ENCODE assay signal across 1 cellular context in genomic region chr2:14632133-14632936, GRCh38.
TF ChIP-seq lines count a peak whose summit lies in the region.

Gene LRATD1 (plus strand): TSS chr2:14632717. CDS start chr2:14633980, 1,263 bp downstream.

TF ChIP-seq in HepG2, 621 proteins besides CTCF, POLR2A, EP300 and RAD21 (continued from another document and continues in another):
- TF ChIP-seq ZNF281 (CRISPR knock-in tag; IDR thresholded peaks at IDR 0.05; ENCODE audit: borderline replicate concordance) (peak; percentile 37; the same call in 1 of the 2 replicates), ZNF142 (CRISPR knock-in tag; IDR thresholded peaks at IDR 0.05) (peak; percentile 56; the same call in 1 of the 2 replicates), MXD3 (CRISPR knock-in tag; IDR thresholded peaks at IDR 0.05) (no peak), ZNF260 (CRISPR knock-in tag; IDR thresholded peaks at IDR 0.05; ENCODE audit: borderline replicate concordance, low read depth) (no peak), SP4 (CRISPR knock-in tag; IDR thresholded peaks at IDR 0.05) (0 out of 2 replicates have a peak, but pooled peaks have one; percentile 46), FOXA3 (CRISPR knock-in tag; IDR thresholded peaks at IDR 0.05) (no peak), SRY (CRISPR knock-in tag; IDR thresholded peaks at IDR 0.05) (no peak), ZNF564 (CRISPR knock-in tag; IDR thresholded peaks at IDR 0.05) (no peak), SIN3A (IDR thresholded peaks at IDR 0.05; ENCODE audit: borderline replicate concordance, low read depth, low read length) (no peak), HOXD1 (CRISPR knock-in tag; IDR thresholded peaks at IDR 0.05) (no peak), HNF1B (CRISPR knock-in tag; IDR thresholded peaks at IDR 0.05) (no peak), ISL2 (CRISPR knock-in tag; IDR thresholded peaks at IDR 0.05) (no peak), HINFP (CRISPR knock-in tag; IDR thresholded peaks at IDR 0.05; ENCODE audit: low read depth) (no peak), CAMTA2 (CRISPR knock-in tag; IDR thresholded peaks at IDR 0.05; ENCODE audit: borderline replicate concordance) (no peak), SP2 (CRISPR knock-in tag; IDR thresholded peaks at IDR 0.05) (peak; percentile 82), HOXA7 (CRISPR knock-in tag; IDR thresholded peaks at IDR 0.05) (no peak), CBX2 (IDR thresholded peaks at IDR 0.05; ENCODE audit: low read depth, low read length) (no peak), CBX2 (CRISPR knock-in tag; IDR thresholded peaks at IDR 0.05; ENCODE audit: low read depth) (no peak), PHB2 (IDR thresholded peaks at IDR 0.05; ENCODE audit: partially characterized antibody) (no peak), KLF13 (CRISPR knock-in tag; IDR thresholded peaks at IDR 0.05) (no peak), ZFP36L1 (CRISPR knock-in tag; IDR thresholded peaks at IDR 0.05) (no peak), ZNF136 (CRISPR knock-in tag; IDR thresholded peaks at IDR 0.05; ENCODE audit: low read depth) (no peak), ETV5 (CRISPR knock-in tag; IDR thresholded peaks at IDR 0.05; ENCODE audit: borderline replicate concordance) (no peak), CCDC6 (CRISPR knock-in tag; IDR thresholded peaks at IDR 0.05) (no peak), ZNF451 (CRISPR knock-in tag; IDR thresholded peaks at IDR 0.05) (no peak), MAFK (conservative IDR thresholded peaks at IDR 0.05 in 1 of 2, IDR thresholded peaks at IDR 0.05 in 1 of 2; ENCODE audit: low read length in 2 of 2) (no peak), ZNF552 (CRISPR knock-in tag; IDR thresholded peaks at IDR 0.05; ENCODE audit: borderline replicate concordance) (no peak), ZBTB26 (CRISPR knock-in tag; IDR thresholded peaks at IDR 0.05; ENCODE audit: borderline replicate concordance) (no peak), FOSL1 (CRISPR knock-in tag; IDR thresholded peaks at IDR 0.05; ENCODE audit: borderline replicate concordance) (no peak), ZNF878 (CRISPR knock-in tag; IDR thresholded peaks at IDR 0.05) (no peak), JUN (CRISPR knock-in tag; IDR thresholded peaks at IDR 0.05) (no peak), ZBTB21 (CRISPR knock-in tag; IDR thresholded peaks at IDR 0.05) (no peak), PRMT3 (CRISPR knock-in tag; IDR thresholded peaks at IDR 0.05; ENCODE audit: borderline replicate concordance, low read depth) (0 out of 2 replicates have a peak, but pooled peaks have one; percentile 14), PAWR (CRISPR knock-in tag; IDR thresholded peaks at IDR 0.05; ENCODE audit: borderline replicate concordance) (no peak), ZNF296 (CRISPR knock-in tag; conservative IDR thresholded peaks at IDR 0.05) (no peak), ZNF672 (CRISPR knock-in tag; IDR thresholded peaks at IDR 0.05) (no peak), HDAC6 (IDR thresholded peaks at IDR 0.05; ENCODE audit: low read depth, low read length) (no peak), CHCHD3 (CRISPR knock-in tag; IDR thresholded peaks at IDR 0.05) (no peak), ZMYM2 (CRISPR knock-in tag; IDR thresholded peaks at IDR 0.05) (no peak), ZNF574 (CRISPR knock-in tag; IDR thresholded peaks at IDR 0.05) (no peak), RBM39 (IDR thresholded peaks at IDR 0.05; ENCODE audit: low read depth, low read length, poor library complexity, severe bottlenecking) (peak; percentile 35), ZNF772 (CRISPR knock-in tag; IDR thresholded peaks at IDR 0.05) (no peak), LRRFIP1 (CRISPR knock-in tag; conservative IDR thresholded peaks at IDR 0.05) (no peak), FOXJ3 (CRISPR knock-in tag; IDR thresholded peaks at IDR 0.05; ENCODE audit: borderline replicate concordance) (no peak), KLF16 (CRISPR knock-in tag; IDR thresholded peaks at IDR 0.05) (no peak), RFX3 (CRISPR knock-in tag; IDR thresholded peaks at IDR 0.05) (no peak), CEBPG (CRISPR knock-in tag; IDR thresholded peaks at IDR 0.05) (no peak), GABPA (IDR thresholded peaks at IDR 0.05; ENCODE audit: low read depth, low read length) (no peak), GABPA (CRISPR knock-in tag; IDR thresholded peaks at IDR 0.05; ENCODE audit: low read depth) (no peak), SRSF9 (IDR thresholded peaks at IDR 0.05; ENCODE audit: borderline replicate concordance, insufficient read depth, low read depth, low read length, poor library complexity, severe bottlenecking) (no peak), ZNF124 (CRISPR knock-in tag; IDR thresholded peaks at IDR 0.05) (no peak), ZNF224 (CRISPR knock-in tag; IDR thresholded peaks at IDR 0.05) (no peak), NCOA1 (CRISPR knock-in tag; IDR thresholded peaks at IDR 0.05) (no peak), HMGA1 (CRISPR knock-in tag; conservative IDR thresholded peaks at IDR 0.05) (no peak)
